In genomic region chr5:173015240-173016068, GRCh38 we compare ENCODE assay signal across 8 cellular contexts. TPM values are rescaled to one million over a fixed set of nuclear protein-coding genes. Genes with fewer than 3 reads are reported as not detected.
DNase-seq lines count a peak whose midpoint lies in the region; ATAC-seq, FAIRE-seq and TF ChIP-seq lines count a peak whose summit lies in the region.
"Not testable (repeated sequence)": the region's sequence is repeated elsewhere in the genome, so short reads cannot be mapped to it uniquely, and the experiment has no call there.

No MANE protein-coding gene starts in this region.

- peaks cover 35% of the 10 kb centered on the region for H3K4me1 Mint-ChIP-seq in HFFc6 (ENCODE audit: low read depth)
- H3K4me1 Mint-ChIP-seq in activated CD8-positive, alpha-beta T cell treated with anti-CD3 and anti-CD28 coated beads for 36 hours (ENCODE audit: low read depth) = peaks cover 50% of the 10 kb centered on the region
- H3K4me1 Mint-ChIP-seq in endothelial cell (ENCODE audit: unreplicated experiment) = peaks cover 27% of the 10 kb centered on the region

- CTCF ChIA-PET in A549 (lab: Yijun Ruan, JAX) = interaction anchor here (0.6 to 3.0 kb wide), 3 partner anchors 12 to 308 kb away, joined by 3 to 9 read pairs (median 4); no protein-coding TSS in a partner anchor
- CTCF ChIA-PET in activated CD8-positive, alpha-beta T cell treated with anti-CD3 and anti-CD28 coated beads for 36 hours (lab: Charles Lee) = interaction anchor here (1.1 to 1.2 kb wide), 2 partner anchors 10 to 29 kb away, joined by 3 to 4 read pairs; no protein-coding TSS in a partner anchor
- CTCF ChIA-PET in GM12878 (lab: Yijun Ruan, JAX) = not testable (repeated sequence)

- not testable (repeated sequence) for H4K20me1 ChIP-seq in GM12878 (ENCODE audit: control insufficient read depth, insufficient read depth)

- peak overlapping the region; percentile 57; the same call in 1 of the 3 replicates for H3K4me2 ChIP-seq in A549
- H3K4me2 ChIP-seq in GM12878 (ENCODE audit: control insufficient read depth, insufficient read depth) = not testable (repeated sequence)

- not testable (repeated sequence) for H2AFZ ChIP-seq in GM12878 (ENCODE audit: control insufficient read depth, low read depth, low read length)

- not testable (repeated sequence) for BruUV-seq in GM12878 (replicated peaks; lab: Mats Ljungman, UMichigan)

- intact Hi-C loops in activated CD8-positive, alpha-beta T cell treated with anti-CD3 and anti-CD28 coated beads for 36 hours (cut with micrococcal nuclease); GM12878 (cut with micrococcal nuclease; ENCODE audit: unreplicated experiment); left lung (cut with DNase I); ovary (cut with DNase I); stomach (cut with DNase I; ENCODE audit: low total_unique reads): not testable (repeated sequence)

- DNase-seq in A549 (ENCODE audit: low read depth in 1 of 2, low spot score in 1 of 2); HFFc6; activated CD8-positive, alpha-beta T cell treated with anti-CD3 and anti-CD28 coated beads for 36 hours; GM12878 (ENCODE audit: low read depth, low spot score); endothelial cell (ENCODE audit: low spot score); left lung; ovary; stomach: not testable (repeated sequence)

- H3K27ac ChIP-seq in A549 (peak overlapping the region in 1 of 2 experiments; percentile 69; a peak in 3 of 6 replicates), left lung (peak overlapping the region; percentile 84 to 89), ovary (peak overlapping the region; percentile 44 to 79), stomach (peak overlapping the region; percentile 1 to 85 (median 74))
- not testable (repeated sequence) for H3K27ac ChIP-seq in GM12878 (ENCODE audit: control insufficient read depth, insufficient read depth)

- ATAC-seq in A549 = peak in 1 of 2 experiments; percentile 18; a peak in 1 of 6 replicates
- not testable (repeated sequence) for ATAC-seq in activated CD8-positive, alpha-beta T cell treated with anti-CD3 and anti-CD28 coated beads for 36 hours; GM12878; left lung

- not testable (repeated sequence) for H3K9me3 ChIP-seq in A549; GM12878 (replicated peaks; ENCODE audit: control insufficient read depth, insufficient read depth, low read length); left lung; ovary; stomach

- not testable (repeated sequence) for FAIRE-seq in A549 (lab: Jason Lieb, UNC); GM12878 (lab: Jason Lieb, UNC)

- not testable (repeated sequence) for TF ChIP-seq EP300 in A549 (IDR thresholded peaks at IDR 0.05); GM12878 (IDR thresholded peaks at IDR 0.05; ENCODE audit: borderline replicate concordance in 1 of 2, control insufficient read depth in 1 of 2, low read depth in 2 of 2, low read length in 2 of 2); ovary (IDR thresholded peaks at IDR 0.05); stomach (IDR thresholded peaks at IDR 0.05)

- not testable (repeated sequence) for H3K4me3 ChIP-seq in A549, GM12878, left lung, ovary, stomach

- not testable (repeated sequence) for TF ChIP-seq CTCF in A549 (IDR thresholded peaks at IDR 0.05); HFFc6 (IDR thresholded peaks at IDR 0.05); activated CD8-positive, alpha-beta T cell treated with anti-CD3 and anti-CD28 coated beads for 36 hours (IDR thresholded peaks at IDR 0.05); GM12878 (IDR thresholded peaks at IDR 0.05 in 2 of 3, conservative IDR thresholded peaks at IDR 0.05 in 1 of 3; ENCODE audit: control insufficient read depth in 2 of 3, extremely low read depth in 1 of 3, insufficient read depth in 1 of 3, low read depth in 3 of 3, low read length in 3 of 3); endothelial cell (IDR thresholded peaks at IDR 0.05; ENCODE audit: unreplicated experiment); left lung (IDR thresholded peaks at IDR 0.05); ovary (IDR thresholded peaks at IDR 0.05); stomach (IDR thresholded peaks at IDR 0.05)

- TF ChIP-seq RAD21 in A549 (conservative IDR thresholded peaks at IDR 0.05 in 1 of 2, IDR thresholded peaks at IDR 0.05 in 1 of 2); GM12878 (IDR thresholded peaks at IDR 0.05; ENCODE audit: insufficient read depth, low read depth, low read length): not testable (repeated sequence)

- not testable (repeated sequence) for H3K9ac ChIP-seq in GM12878 (ENCODE audit: control insufficient read depth, insufficient read depth, low read length)

- POLR2A ChIA-PET in A549 (lab: Yijun Ruan, JAX) (interaction anchor here (0.8 kb wide), 1 partner anchor 244 kb away, joined by 3 read pairs; no protein-coding TSS in a partner anchor), GM12878 (lab: Charles Lee) (interaction anchor here (0.6 to 0.8 kb wide), 3 partner anchors 17 to 20 kb away, joined by 3 to 5 read pairs (median 3); no protein-coding TSS in a partner anchor)
- POLR2A ChIA-PET in activated CD8-positive, alpha-beta T cell treated with anti-CD3 and anti-CD28 coated beads for 36 hours (lab: Charles Lee) = interaction anchor here (0.7 kb wide), 1 partner anchor 14 kb away, joined by 3 read pairs; no protein-coding TSS in a partner anchor

- not testable (repeated sequence) for H3K27me3 Mint-ChIP-seq in HFFc6 (ENCODE audit: insufficient read depth); activated CD8-positive, alpha-beta T cell treated with anti-CD3 and anti-CD28 coated beads for 36 hours; endothelial cell (ENCODE audit: unreplicated experiment)

- SMC1A ChIA-PET in GM12878 (lab: Charles Lee; ENCODE audit: uncharacterized antibody, unreplicated experiment) = interaction anchor here (0.6 to 2.2 kb wide), 4 partner anchors 9 to 31 kb away, joined by 3 to 7 read pairs (median 4); no protein-coding TSS in a partner anchor

- H3K9me3 Mint-ChIP-seq in HFFc6; activated CD8-positive, alpha-beta T cell treated with anti-CD3 and anti-CD28 coated beads for 36 hours; endothelial cell (ENCODE audit: unreplicated experiment): not testable (repeated sequence)

- not testable (repeated sequence) for TF ChIP-seq POLR2A in A549 (IDR thresholded peaks at IDR 0.05; ENCODE audit: low read length); GM12878 (IDR thresholded peaks at IDR 0.05; ENCODE audit: low read depth, low read length); ovary (IDR thresholded peaks at IDR 0.05); stomach (IDR thresholded peaks at IDR 0.05)

- not testable (repeated sequence) for H3K4me3 Mint-ChIP-seq in HFFc6; activated CD8-positive, alpha-beta T cell treated with anti-CD3 and anti-CD28 coated beads for 36 hours; endothelial cell (ENCODE audit: unreplicated experiment)

- peaks cover 14% of the 10 kb centered on the region; the same call in 1 of the 2 replicates for H3K36me3 Mint-ChIP-seq in HFFc6 (ENCODE audit: low read depth)
- peaks cover 19% of the 10 kb centered on the region for H3K36me3 Mint-ChIP-seq in activated CD8-positive, alpha-beta T cell treated with anti-CD3 and anti-CD28 coated beads for 36 hours (ENCODE audit: low read depth)
- not testable (repeated sequence) for H3K36me3 Mint-ChIP-seq in endothelial cell (ENCODE audit: low read depth, unreplicated experiment)

- peaks cover 63% of the 10 kb centered on the region for H3K79me2 ChIP-seq in GM12878 (ENCODE audit: control insufficient read depth, insufficient read depth, low read length)

- RAD21 ChIA-PET in GM12878 (lab: Charles Lee; ENCODE audit: unreplicated experiment) = not testable (repeated sequence)

- peaks cover 2 to 21% of the 10 kb centered on the region in 2 experiments for H3K36me3 ChIP-seq in GM12878 (ENCODE audit: control insufficient read depth in 2 of 2, insufficient read depth in 2 of 2, low read length in 1 of 2)
- H3K36me3 ChIP-seq in left lung, ovary, stomach: not testable (repeated sequence)

- in situ Hi-C loops in GM12878 (cut with MboI) = not testable (repeated sequence)

- H3K4me1 ChIP-seq in A549 = peaks cover 23% of the 10 kb centered on the region
- not testable (repeated sequence) for H3K4me1 ChIP-seq in GM12878 (ENCODE audit: control insufficient read depth, insufficient read depth, low read length); ovary (ENCODE audit: insufficient read depth)
- peaks cover 8 to 89% of the 10 kb centered on the region in 2 donors for H3K4me1 ChIP-seq in left lung
- peaks cover 32 to 80% (median 59%) of the 10 kb centered on the region in 4 donors for H3K4me1 ChIP-seq in stomach

- H3K27me3 ChIP-seq in GM12878 (replicated peaks in 1 of 2; ENCODE audit: control insufficient read depth in 2 of 2, insufficient read depth in 2 of 2, low read length in 1 of 2); left lung; ovary; stomach: not testable (repeated sequence)

- 88% methylated on average over 9 of the region's 9 CpGs for WGBS in A549 (ENCODE audit: missing lambda C conversion rate)
- 96% methylated on average over 9 of the region's 9 CpGs for WGBS in GM12878 (ENCODE audit: insufficient coverage, insufficient replicate concordance, low lambda C conversion rate, missing lambda C conversion rate)
- WGBS in ovary, 3 donors = 59 to 74% (median 60%) methylated on average over 9 of the region's 9 CpGs
- 79 to 93% (median 88%) methylated on average over 9 of the region's 9 CpGs for WGBS in stomach, 5 donors

- H3K27ac Mint-ChIP-seq in HFFc6 = peak overlapping the region; percentile 66
- peak overlapping the region; percentile 75 for H3K27ac Mint-ChIP-seq in activated CD8-positive, alpha-beta T cell treated with anti-CD3 and anti-CD28 coated beads for 36 hours
- H3K27ac Mint-ChIP-seq in endothelial cell (ENCODE audit: unreplicated experiment) = peak overlapping the region; percentile 78

RNA-seq across cellular contexts. Expression of gene ATP6V0E1, which starts 31.9 kb away (rescaled TPM):
- polyA plus RNA-seq in A549 (2011; rRNA removed) (297 and 389 TPM in 2 replicates), A549 (2017; fragmentation: RNase III; extraction: RNeasy Plus Mini Kit Qiagen cat#74134 plus additional on column Dnase treatment) (323 to 344 TPM (median 328 TPM) in 3 replicates), GM12878 (2011; rRNA removed) (448 and 499 TPM in 2 replicates), GM12878 (2014; fragmentation: Illumina TruSeq; extraction: Trizol) (219 and 238 TPM in 2 replicates), GM12878 (2014; fragmentation: Nextera tagmentation; extraction: Ambion mirVana) (100 to 1,000 TPM; 627 to 787 TPM), GM12878 (2014; rRNA removed) (149 and 178 TPM in 2 replicates), GM12878 (2016; fragmentation: Nextera tagmentation; extraction: Ambion mirVana) (100 to 1,000 TPM; 393 to 410 TPM), ovary (100 to 1,000 TPM; 211 to 376 TPM), stomach (100 to 1,000 TPM; 158 to 328 (median 246) TPM)
- 250 and 288 TPM in 2 replicates for polyA plus RNA-seq in A549 (2012; cell fraction: cytosol; rRNA removed)
- polyA plus RNA-seq in A549 (2012; cell fraction: nucleus; rRNA removed) = 64.3 and 84.3 TPM in 2 replicates
- 107 and 112 TPM in 2 replicates for polyA minus RNA-seq in A549 (2011; rRNA and poly(A)+ RNA removed)
- 100 to 1,000 TPM; 462 to 606 (median 488) TPM for total RNA-seq in HFFc6 (2021; fragmentation: NEBNext Ultra II Directional; extraction: Animal tissue kit (Norgen Biotek cat#: 25700))
- 10 to 100 TPM; 68.0 to 79.8 TPM for total RNA-seq in activated CD8-positive, alpha-beta T cell treated with anti-CD3 and anti-CD28 coated beads for 36 hours
- total RNA-seq in GM12878 (2013; cell fraction: nucleolus; rRNA removed) = 109 and 116 TPM in 2 replicates
- total RNA-seq in GM12878 (2014; rRNA removed) (138 and 143 TPM in 2 replicates), GM12878 (2014; rRNA removed; fragmentation: Illumina TruSeq; extraction: Trizol) (145 and 150 TPM in 2 replicates), GM12878 (2021) (152 and 163 TPM in 2 replicates), endothelial cell (ENCODE audit: unreplicated experiment) (147 TPM), left lung (100 to 1,000 TPM; 380 to 385 TPM), ovary (100 to 1,000 TPM in 6 of 7 donors, 10 to 100 TPM in 1; 99.7 to 171 (median 161) TPM), stomach (100 to 1,000 TPM in 4 of 5 donors, 10 to 100 TPM in 1; 18.0 to 134 (median 127) TPM)
- polyA plus RNA-seq in GM12878 (2011; ENCODE audit: low read depth) = 386 TPM
- 209 and 232 TPM in 2 replicates for polyA plus RNA-seq in GM12878 (2011; cell fraction: cytosol; rRNA removed)
- polyA plus RNA-seq in GM12878 (2011; cell fraction: nucleus; rRNA removed) = 138 and 238 TPM in 2 replicates
- 225 and 685 TPM in 2 replicates for polyA plus RNA-seq in GM12878 (2012)
- polyA minus RNA-seq in GM12878 (2011; rRNA and poly(A)+ RNA removed) = 185 and 211 TPM in 2 replicates
- polyA minus RNA-seq in GM12878 (2011; cell fraction: cytosol; rRNA and poly(A)+ RNA removed) = 41.8 and 51.5 TPM in 2 replicates
- polyA minus RNA-seq in GM12878 (2011; cell fraction: nucleus; rRNA and poly(A)+ RNA removed) = 30.3 and 51.4 TPM in 2 replicates

RNA-seq across cellular contexts. Expression of gene CREBRF, which starts 40.7 kb away (rescaled TPM):
- polyA plus RNA-seq in A549 (2011; rRNA removed) (7.2 and 8.3 TPM in 2 replicates), A549 (2017; fragmentation: RNase III; extraction: RNeasy Plus Mini Kit Qiagen cat#74134 plus additional on column Dnase treatment) (1.1 to 1.8 TPM (median 1.4 TPM) in 3 replicates), GM12878 (2011; rRNA removed) (12.7 and 18.9 TPM in 2 replicates), GM12878 (2014; fragmentation: Illumina TruSeq; extraction: Trizol) (4.7 and 5.0 TPM in 2 replicates), GM12878 (2014; fragmentation: Nextera tagmentation; extraction: Ambion mirVana) (1 to 10 TPM; 1.2 to 1.4 TPM), GM12878 (2014; rRNA removed) (3.2 and 5.7 TPM in 2 replicates), GM12878 (2016; fragmentation: Nextera tagmentation; extraction: Ambion mirVana) (1 to 10 TPM; 1.6 TPM), ovary (10 to 100 TPM; 12.3 to 15.6 TPM), stomach (1 to 10 TPM; 3.2 to 4.1 (median 4.0) TPM)
- polyA plus RNA-seq in A549 (2012; cell fraction: cytosol; rRNA removed) = 0.96 and 1.1 TPM in 2 replicates
- polyA plus RNA-seq in A549 (2012; cell fraction: nucleus; rRNA removed) = 0.88 and 0.91 TPM in 2 replicates
- 11.1 and 12.8 TPM in 2 replicates for polyA minus RNA-seq in A549 (2011; rRNA and poly(A)+ RNA removed)
- 10 to 100 TPM in 5 of 6 experiments, 1 to 10 TPM in 1; 8.7 to 15.3 (median 10.7) TPM for total RNA-seq in HFFc6 (2021; fragmentation: NEBNext Ultra II Directional; extraction: Animal tissue kit (Norgen Biotek cat#: 25700))
- 10 to 100 TPM in 1 of 2 experiments, 1 to 10 TPM in 1; 9.3 to 10.2 TPM for total RNA-seq in activated CD8-positive, alpha-beta T cell treated with anti-CD3 and anti-CD28 coated beads for 36 hours
- total RNA-seq in GM12878 (2013; cell fraction: nucleolus; rRNA removed) = 62.7 and 66.4 TPM in 2 replicates
- total RNA-seq in GM12878 (2014; rRNA removed) (6.0 and 9.0 TPM in 2 replicates), GM12878 (2014; rRNA removed; fragmentation: Illumina TruSeq; extraction: Trizol) (6.5 and 6.6 TPM in 2 replicates), GM12878 (2021) (6.4 and 7.6 TPM in 2 replicates), endothelial cell (ENCODE audit: unreplicated experiment) (19.9 TPM), left lung (10 to 100 TPM; 21.9 to 34.4 TPM), ovary (10 to 100 TPM; 25.2 to 45.9 (median 33.4) TPM), stomach (10 to 100 TPM in 4 of 5 donors, 1 to 10 TPM in 1; 9.4 to 42.3 (median 33.0) TPM)
- 6.3 TPM for polyA plus RNA-seq in GM12878 (2011; ENCODE audit: low read depth)
- 5.2 and 6.7 TPM in 2 replicates for polyA plus RNA-seq in GM12878 (2011; cell fraction: cytosol; rRNA removed)
- polyA plus RNA-seq in GM12878 (2011; cell fraction: nucleus; rRNA removed) = 8.6 and 16.8 TPM in 2 replicates
- 9.2 and 10.2 TPM in 2 replicates for polyA plus RNA-seq in GM12878 (2012)
- polyA minus RNA-seq in GM12878 (2011; rRNA and poly(A)+ RNA removed) = 23.6 and 24.2 TPM in 2 replicates
- 5.9 and 9.1 TPM in 2 replicates for polyA minus RNA-seq in GM12878 (2011; cell fraction: cytosol; rRNA and poly(A)+ RNA removed)
- 18.9 and 20.0 TPM in 2 replicates for polyA minus RNA-seq in GM12878 (2011; cell fraction: nucleus; rRNA and poly(A)+ RNA removed)

RNA-seq across cellular contexts. Expression of gene RPL26L1, which starts 56.2 kb away (rescaled TPM):
- 109 and 157 TPM in 2 replicates for polyA plus RNA-seq in A549 (2011; rRNA removed)
- 170 and 222 TPM in 2 replicates for polyA plus RNA-seq in A549 (2012; cell fraction: cytosol; rRNA removed)
- polyA plus RNA-seq in A549 (2012; cell fraction: nucleus; rRNA removed) = 83.2 and 128 TPM in 2 replicates
- 146 to 160 TPM (median 150 TPM) in 3 replicates for polyA plus RNA-seq in A549 (2017; fragmentation: RNase III; extraction: RNeasy Plus Mini Kit Qiagen cat#74134 plus additional on column Dnase treatment)
- polyA minus RNA-seq in A549 (2011; rRNA and poly(A)+ RNA removed) = 62.0 and 65.1 TPM in 2 replicates
- 100 to 1,000 TPM in 5 of 6 experiments, 10 to 100 TPM in 1; 88.9 to 122 (median 113) TPM for total RNA-seq in HFFc6 (2021; fragmentation: NEBNext Ultra II Directional; extraction: Animal tissue kit (Norgen Biotek cat#: 25700))
- total RNA-seq in activated CD8-positive, alpha-beta T cell treated with anti-CD3 and anti-CD28 coated beads for 36 hours = 10 to 100 TPM; 72.9 to 74.9 TPM
- total RNA-seq in GM12878 (2013; cell fraction: nucleolus; rRNA removed) = 3.8 and 5.7 TPM in 2 replicates
- 61.5 and 64.4 TPM in 2 replicates for total RNA-seq in GM12878 (2014; rRNA removed)
- 89.2 and 92.8 TPM in 2 replicates for total RNA-seq in GM12878 (2014; rRNA removed; fragmentation: Illumina TruSeq; extraction: Trizol)
- 61.1 and 67.2 TPM in 2 replicates for total RNA-seq in GM12878 (2021)
- 96.8 TPM for polyA plus RNA-seq in GM12878 (2011; ENCODE audit: low read depth)
- 121 and 139 TPM in 2 replicates for polyA plus RNA-seq in GM12878 (2011; rRNA removed)
- polyA plus RNA-seq in GM12878 (2011; cell fraction: cytosol; rRNA removed) = 83.6 and 127 TPM in 2 replicates
- polyA plus RNA-seq in GM12878 (2011; cell fraction: nucleus; rRNA removed) = 62.9 and 70.5 TPM in 2 replicates
- 56.1 and 57.3 TPM in 2 replicates for polyA plus RNA-seq in GM12878 (2012)
- polyA plus RNA-seq in GM12878 (2014; fragmentation: Illumina TruSeq; extraction: Trizol) = 76.4 and 93.7 TPM in 2 replicates
- polyA plus RNA-seq in GM12878 (2014; fragmentation: Nextera tagmentation; extraction: Ambion mirVana) = 100 to 1,000 TPM; 326 to 331 TPM
- polyA plus RNA-seq in GM12878 (2014; rRNA removed) = 83.3 and 97.2 TPM in 2 replicates
- polyA plus RNA-seq in GM12878 (2016; fragmentation: Nextera tagmentation; extraction: Ambion mirVana) = 100 to 1,000 TPM; 183 TPM
- polyA minus RNA-seq in GM12878 (2011; rRNA and poly(A)+ RNA removed) = 40.9 and 57.4 TPM in 2 replicates
- polyA minus RNA-seq in GM12878 (2011; cell fraction: cytosol; rRNA and poly(A)+ RNA removed) = 11.9 and 21.1 TPM in 2 replicates
- polyA minus RNA-seq in GM12878 (2011; cell fraction: nucleus; rRNA and poly(A)+ RNA removed) = 7.1 and 13.2 TPM in 2 replicates
- total RNA-seq in endothelial cell (ENCODE audit: unreplicated experiment) = 48.6 TPM
- total RNA-seq in left lung = 10 to 100 TPM; 28.3 to 33.7 TPM
- total RNA-seq in ovary = 10 to 100 TPM; 19.8 to 34.8 (median 24.3) TPM
- polyA plus RNA-seq in ovary = 10 to 100 TPM; 36.3 to 42.2 TPM
- total RNA-seq in stomach = 10 to 100 TPM in 4 of 5 donors, 1 to 10 TPM in 1; 7.0 to 51.6 (median 21.9) TPM
- polyA plus RNA-seq in stomach = 10 to 100 TPM; 39.9 to 62.1 (median 60.8) TPM
